Comparison of ENCODE assay signal across 26 cellular contexts in genomic region chr21:29624776-29625175, GRCh38.
"Had no signal": no experiment of that assay in that cellular context is flagged by ENCODE, and none has a peak within 500 bp of the region (broad histone marks: within the 10 kb centered on the region; RNA-seq: fewer than 3 reads in every experiment).

No MANE protein-coding gene starts in this region.

- DNase-seq: colonic mucosa; cortex of kidney; effector CD8-positive, alpha-beta T cell; effector memory CD8-positive, alpha-beta T cell; endodermal cell; erythroblast; esophagus squamous epithelium; foreskin fibroblast; foreskin melanocyte; gastrocnemius medialis; glutamatergic neuron; head of caudate nucleus; heart right ventricle; hippocampal formation; left cardiac atrium; left lung; left ventricle myocardium superior; lower lobe of right lung; mesenchymal stem cell; mucosa of descending colon; naive B cell had no signal

- H3K36me3 ChIP-seq: colonic mucosa, esophagus squamous epithelium, gastrocnemius medialis, heart right ventricle, left lung, lower lobe of right lung had no signal

- H3K27ac ChIP-seq: colonic mucosa, epithelial cell of prostate, esophagus squamous epithelium, gastrocnemius medialis, heart right ventricle, left lung, lower lobe of right lung had no signal

- H3K4me3 ChIP-seq: colonic mucosa, esophagus squamous epithelium, gastrocnemius medialis, heart right ventricle, left lung, lower lobe of right lung, mucosa of descending colon had no signal

- H3K4me1 ChIP-seq: colonic mucosa, gastrocnemius medialis, heart right ventricle, left lung, lower lobe of right lung had no signal

- H3K9me3 ChIP-seq: colonic mucosa, esophagus squamous epithelium, gastrocnemius medialis, heart right ventricle, left lung, lower lobe of right lung, mucosa of descending colon had no signal

- FAIRE-seq: endometrium, islet of Langerhans, keratinocyte had no signal

- H3K27me3 ChIP-seq: colonic mucosa, esophagus squamous epithelium, gastrocnemius medialis, heart right ventricle, left lung had no signal

- ATAC-seq: effector memory CD8-positive, alpha-beta T cell; esophagus mucosa; gastrocnemius medialis; heart right ventricle; left cardiac atrium; left lung; left ventricle myocardium superior; lower lobe of right lung; mucosa of descending colon had no signal
